Comparison of ENCODE assay signal across 7 cellular contexts in genomic region chr5:2995035-2995434, GRCh38.
"Had no signal": no experiment of that assay in that cellular context is flagged by ENCODE, and none has a peak within 500 bp of the region (broad histone marks: within the 10 kb centered on the region; RNA-seq: fewer than 3 reads in every experiment).

No MANE protein-coding gene starts in this region.

- DNase-seq: GM23248, GOT3, H9, HCEC 1CT, IMR-90, KG1 had no signal

- H3K4me3 ChIP-seq: GM23248, K562 had no signal

- H3K4me3 Mint-ChIP-seq: H9 had no signal

- ATAC-seq: K562 had no signal

- H3K27ac ChIP-seq: GM23248 had no signal

- H3K9me3 Mint-ChIP-seq: H9 had no signal

- H3K27ac Mint-ChIP-seq: H9 had no signal
